In genomic region chr7:89003619-89003956, GRCh38 we compare ENCODE assay signal across 9 cellular contexts.
DNase-seq lines count a peak whose midpoint lies in the region; ATAC-seq, FAIRE-seq and TF ChIP-seq lines count a peak whose summit lies in the region.
"Had no signal": no experiment of that assay in that cellular context is flagged by ENCODE, and none has a peak within 500 bp of the region (broad histone marks: within the 10 kb centered on the region; RNA-seq: fewer than 3 reads in every experiment).

No MANE protein-coding gene starts in this region.

- 54 to 87% (median 59%) methylated on average over 2 of the region's 2 CpGs for WGBS in adrenal gland, 4 donors
- 34% methylated on average over 2 of the region's 2 CpGs for WGBS in right cardiac atrium

- FAIRE-seq in RCC 7860 (lab: Jason Lieb, UNC), result no peak

- H3K9me3 Mint-ChIP-seq in CD8-positive, alpha-beta T cell, result no peaks in the 10 kb centered on the region
- H3K9me3 Mint-ChIP-seq in T-cell, result no peaks in the 10 kb centered on the region

- H3K27ac ChIP-seq in CD8-positive, alpha-beta T cell (ENCODE audit: low read depth, low read length), result peak overlapping the region; percentile 26
- no peak overlapping the region for H3K27ac ChIP-seq in adrenal gland
- no peak overlapping the region for H3K27ac ChIP-seq in right cardiac atrium (ENCODE audit: low read length)

- H3K4me1 Mint-ChIP-seq in CD8-positive, alpha-beta T cell (ENCODE audit: low read depth), result peaks cover 15% of the 10 kb centered on the region
- peaks cover 18% of the 10 kb centered on the region in 3 donors for H3K4me1 Mint-ChIP-seq in T-cell

- no peaks in the 10 kb centered on the region for H3K36me3 Mint-ChIP-seq in CD8-positive, alpha-beta T cell
- H3K36me3 Mint-ChIP-seq in T-cell, result no peaks in the 10 kb centered on the region

- H3K4me3 ChIP-seq in CD8-positive, alpha-beta T cell (ENCODE audit: low read depth, low read length), result no peak overlapping the region
- no peak overlapping the region for H3K4me3 ChIP-seq in adrenal gland
- H3K4me3 ChIP-seq in right cardiac atrium (ENCODE audit: low read length), result no peak overlapping the region

- no peak for DNase-seq in CD8-positive, alpha-beta T cell
- no peak for DNase-seq in T-cell
- DNase-seq in adrenal gland, result no peak
- DNase-seq in RCC 7860 (ENCODE audit: low spot score), result no peak
- no peak for DNase-seq in right cardiac atrium
- DNase-seq in cardiac septum (ENCODE audit: low spot score), result no peak
- DNase-seq: NCI-H526 treated with DMSO at 0.1 percent for 48 hours had no signal

- no peaks in the 10 kb centered on the region for H3K4me1 ChIP-seq in CD8-positive, alpha-beta T cell (ENCODE audit: insufficient read depth, low read length)
- H3K4me1 ChIP-seq in adrenal gland (replicated peaks in 1 of 2) (peaks cover 0 to 6% of the 10 kb centered on the region in 2 donors), right cardiac atrium (ENCODE audit: control insufficient read depth, insufficient read depth, low read length) (no peaks in the 10 kb centered on the region)

- H3K9me3 ChIP-seq in CD8-positive, alpha-beta T cell (ENCODE audit: low read length), result no peaks in the 10 kb centered on the region
- H3K9me3 ChIP-seq in adrenal gland (replicated peaks in 1 of 3) (no peaks in the 10 kb centered on the region), right cardiac atrium (ENCODE audit: control insufficient read depth, low read length) (no peaks in the 10 kb centered on the region)

- TF ChIP-seq POLR2A in adrenal gland (IDR thresholded peaks at IDR 0.05), result no peak

- CTCF ChIA-PET in CD8-positive, alpha-beta T cell (lab: Charles Lee), result no interaction called here
- CTCF ChIA-PET in T-cell (lab: Charles Lee), result no interaction called here

- POLR2A ChIA-PET in CD8-positive, alpha-beta T cell (lab: Charles Lee), result no interaction called here
- POLR2A ChIA-PET in T-cell (lab: Charles Lee), result no interaction called here

- no peak for ATAC-seq in CD8-positive, alpha-beta T cell
- ATAC-seq in GM19043 (IDR thresholded peaks at IDR 0.05; ENCODE audit: low read depth, unreplicated experiment) (peak; percentile 52), HG02938 (IDR thresholded peaks at IDR 0.05; ENCODE audit: unreplicated experiment) (peak; percentile 69), T-cell (replicated peaks in 1 of 4) (peak in 1 of 4 experiments; percentile 32), right cardiac atrium (no peak)

- TF ChIP-seq CTCF in CD8-positive, alpha-beta T cell (IDR thresholded peaks at IDR 0.05), result no peak
- no peak for TF ChIP-seq CTCF in adrenal gland (IDR thresholded peaks at IDR 0.05)

- no peak overlapping the region for H3K27ac Mint-ChIP-seq in CD8-positive, alpha-beta T cell
- peak overlapping the region; percentile 32 to 66 for H3K27ac Mint-ChIP-seq in T-cell

- intact Hi-C loops in CD8-positive, alpha-beta T cell (cut with DNase I, micrococcal nuclease), result no loop called here
- intact Hi-C loops in adrenal gland (cut with DNase I), result no loop called here
- intact Hi-C loops in right cardiac atrium (cut with DNase I), result no loop called here
- intact Hi-C loops in cardiac septum (cut with DNase I), result no loop called here

- no peaks in the 10 kb centered on the region for H3K36me3 ChIP-seq in CD8-positive, alpha-beta T cell (ENCODE audit: insufficient read depth, low read length)
- H3K36me3 ChIP-seq in adrenal gland (replicated peaks in 1 of 2), result no peaks in the 10 kb centered on the region

- no peaks in the 10 kb centered on the region for H3K27me3 Mint-ChIP-seq in CD8-positive, alpha-beta T cell (ENCODE audit: low read depth)
- no peaks in the 10 kb centered on the region for H3K27me3 Mint-ChIP-seq in T-cell

- peak overlapping the region; percentile 51 for H3K4me3 Mint-ChIP-seq in CD8-positive, alpha-beta T cell
- H3K4me3 Mint-ChIP-seq in T-cell, result peak overlapping the region in 2 of 3 donors; percentile 70 to 81

- no peaks in the 10 kb centered on the region for H3K27me3 ChIP-seq in CD8-positive, alpha-beta T cell (ENCODE audit: insufficient read depth, low read length)
- H3K27me3 ChIP-seq in adrenal gland, result no peaks in the 10 kb centered on the region
- no peaks in the 10 kb centered on the region for H3K27me3 ChIP-seq in right cardiac atrium (ENCODE audit: control insufficient read depth, insufficient read depth)

Comparison
In these comparisons a context has a peak if more than half of its experiments do, and no peak if none do; other contexts are left out.
1. ATAC-seq: peak in GM19043 (single experiment) and HG02938 (single experiment); none in CD8-positive, alpha-beta T cell (single experiment) and right cardiac atrium (0 of 2).